In genomic region chr22:50313600-50313999, GRCh38 we compare ENCODE assay signal across 14 cellular contexts. TPM values are rescaled to one million over a fixed set of nuclear protein-coding genes. Genes with fewer than 3 reads are reported as not detected.
A peak's percentile ranks its signal among the peaks of the same experiment; 100 is the strongest.
DNase-seq lines count a peak whose midpoint lies in the region; TF ChIP-seq lines count a peak whose summit lies in the region.
"Had no signal": no experiment of that assay in that cellular context is flagged by ENCODE, and none has a peak within 500 bp of the region (broad histone marks: within the 10 kb centered on the region; RNA-seq: fewer than 3 reads in every experiment).

No MANE protein-coding gene starts in this region.

- peak overlapping the region in 3 of 4 donors; percentile 46 to 89 (median 74) for H3K27ac ChIP-seq in Peyer's patch
- peak overlapping the region in 3 of 4 donors; percentile 57 to 69 (median 65) for H3K27ac ChIP-seq in transverse colon
- H3K27ac ChIP-seq: cardiac muscle cell, psoas muscle, thyroid gland had no signal

- no peaks in the 10 kb centered on the region for H3K36me3 Mint-ChIP-seq in activated naive CD4-positive, alpha-beta T cell treated with anti-CD3 and anti-CD28 coated beads, Interleukin-2, amount 50 U/mL, for 24 hours
- H3K36me3 Mint-ChIP-seq in dendritic cell treated with granulocyte-macrophage colony-stimulating factor and Interleukin-4, amounts not matched to agents 40 ng/mL and 50 ng/mL, for 4 days (ENCODE audit: low read depth), result peaks cover 9% of the 10 kb centered on the region

- TF ChIP-seq POLR2A in Peyer's patch (IDR thresholded peaks at IDR 0.05) (no peak), transverse colon (IDR thresholded peaks at IDR 0.05) (no peak)

- WGBS in transverse colon (ENCODE audit: low coverage in 1 of 2), 2 donors, result 93% methylated on average over 12 of the region's 17 CpGs; no CpG with 5 or more reads in 1 of the 2 donors

- H3K36me3 ChIP-seq in Peyer's patch (no peaks in the 10 kb centered on the region), transverse colon (no peaks in the 10 kb centered on the region)
- H3K36me3 ChIP-seq: cardiac muscle cell, thyroid gland had no signal

- no peak for DNase-seq in activated naive CD4-positive, alpha-beta T cell treated with Interleukin-2 at 50 U/mL for 16 hours
- peak in 1 of 3 donors; percentile 54 for DNase-seq in Peyer's patch
- DNase-seq in transverse colon, result no peak
- DNase-seq in NCI-H510A (lab: John Stamatoyannopoulos, UW), result no peak
- DNase-seq in NCI-H1436 treated with DMSO at 0.1 percent for 48 hours (lab: John Stamatoyannopoulos, UW), result no peak
- DNase-seq in NK-92 (lab: John Stamatoyannopoulos, UW; ENCODE audit: unreplicated experiment), result no peak
- DNase-seq: HFFc6, NCI-H2029, SIG-M5, thyroid gland had no signal

- no peaks in the 10 kb centered on the region for H3K27me3 ChIP-seq in Peyer's patch
- no peaks in the 10 kb centered on the region for H3K27me3 ChIP-seq in transverse colon
- H3K27me3 ChIP-seq: cardiac muscle cell, thyroid gland had no signal

- TF ChIP-seq CTCF in Peyer's patch (IDR thresholded peaks at IDR 0.05), result no peak
- TF ChIP-seq CTCF in transverse colon (IDR thresholded peaks at IDR 0.05), result no peak

- H3K27me3 Mint-ChIP-seq in activated naive CD4-positive, alpha-beta T cell treated with anti-CD3 and anti-CD28 coated beads, Interleukin-2, amount 50 U/mL, for 24 hours, result no peaks in the 10 kb centered on the region
- peaks cover 10% of the 10 kb centered on the region for H3K27me3 Mint-ChIP-seq in dendritic cell treated with granulocyte-macrophage colony-stimulating factor and Interleukin-4, amounts not matched to agents 40 ng/mL and 50 ng/mL, for 4 days

- H3K27ac Mint-ChIP-seq in activated naive CD4-positive, alpha-beta T cell treated with anti-CD3 and anti-CD28 coated beads, Interleukin-2, amount 50 U/mL, for 24 hours, result no peak overlapping the region
- peak overlapping the region; percentile 73 for H3K27ac Mint-ChIP-seq in dendritic cell treated with granulocyte-macrophage colony-stimulating factor and Interleukin-4, amounts not matched to agents 40 ng/mL and 50 ng/mL, for 4 days
- H3K27ac Mint-ChIP-seq: HFFc6 had no signal

- peak overlapping the region in 2 of 4 donors; percentile 36 to 41 for H3K4me3 ChIP-seq in Peyer's patch
- H3K4me3 ChIP-seq in transverse colon, result peak overlapping the region in 1 of 4 donors; percentile 24
- H3K4me3 ChIP-seq: cardiac muscle cell, psoas muscle, thyroid gland had no signal

- TF ChIP-seq EP300 in transverse colon (IDR thresholded peaks at IDR 0.05; ENCODE audit: low read depth), result no peak

- no peaks in the 10 kb centered on the region for H3K9me3 Mint-ChIP-seq in activated naive CD4-positive, alpha-beta T cell treated with anti-CD3 and anti-CD28 coated beads, Interleukin-2, amount 50 U/mL, for 24 hours
- H3K9me3 Mint-ChIP-seq in dendritic cell treated with granulocyte-macrophage colony-stimulating factor and Interleukin-4, amounts not matched to agents 40 ng/mL and 50 ng/mL, for 4 days, result no peaks in the 10 kb centered on the region
- H3K9me3 Mint-ChIP-seq: HFFc6 had no signal

- H3K4me1 ChIP-seq in Peyer's patch (peaks cover 0 to 30% (median 18%) of the 10 kb centered on the region in 4 donors), transverse colon (peaks cover 6 to 23% (median 18%) of the 10 kb centered on the region in 4 donors)
- H3K4me1 ChIP-seq: psoas muscle had no signal

- peaks cover 16% of the 10 kb centered on the region for H3K4me1 Mint-ChIP-seq in activated naive CD4-positive, alpha-beta T cell treated with anti-CD3 and anti-CD28 coated beads, Interleukin-2, amount 50 U/mL, for 24 hours
- peaks cover 49% of the 10 kb centered on the region for H3K4me1 Mint-ChIP-seq in dendritic cell treated with granulocyte-macrophage colony-stimulating factor and Interleukin-4, amounts not matched to agents 40 ng/mL and 50 ng/mL, for 4 days (ENCODE audit: low read depth)

- H3K4me3 Mint-ChIP-seq in activated naive CD4-positive, alpha-beta T cell treated with anti-CD3 and anti-CD28 coated beads, Interleukin-2, amount 50 U/mL, for 24 hours, result peak overlapping the region; percentile 51
- peak overlapping the region; percentile 84 for H3K4me3 Mint-ChIP-seq in dendritic cell treated with granulocyte-macrophage colony-stimulating factor and Interleukin-4, amounts not matched to agents 40 ng/mL and 50 ng/mL, for 4 days
- H3K4me3 Mint-ChIP-seq: HFFc6 had no signal

- intact Hi-C loops in dendritic cell treated with granulocyte-macrophage colony-stimulating factor and Interleukin-4, amounts not matched to agents 40 ng/mL and 50 ng/mL, for 4 days (cut with micrococcal nuclease), result no loop called here
- intact Hi-C loops in transverse colon (cut with DNase I; ENCODE audit: low total_unique reads), result no loop called here

- H3K9me3 ChIP-seq in Peyer's patch (no peaks in the 10 kb centered on the region), transverse colon (no peaks in the 10 kb centered on the region)
- H3K9me3 ChIP-seq: psoas muscle, thyroid gland had no signal

- in situ Hi-C loops in transverse colon (cut with MboI; ENCODE audit: low pct_ligation_motif_present in 1 of 4, low pct_unique_long_range_greater_than_20kb in 1 of 4, low sequenced_read_pairs in 3 of 4), result no loop called here

RNA-seq across cellular contexts. Expression of gene PLXNB2, which starts 6.2 kb away (rescaled TPM):
- total RNA-seq in Peyer's patch (100 to 1,000 TPM; 182 to 597 (median 307) TPM), transverse colon (100 to 1,000 TPM; 305 to 880 (median 460) TPM)

RNA-seq across cellular contexts. Expression of gene DENND6B, which starts 13.2 kb away (rescaled TPM):
- total RNA-seq in Peyer's patch, result 10 to 100 TPM in 1 of 4 donors, 1 to 10 TPM in 3; 5.4 to 14.9 (median 6.3) TPM
- total RNA-seq in transverse colon, result 10 to 100 TPM in 2 of 4 donors, 1 to 10 TPM in 2; 3.2 to 22.7 (median 8.3) TPM

RNA-seq across cellular contexts. Expression of gene PPP6R2, which starts 29.5 kb away (rescaled TPM):
- 100 to 1,000 TPM in 2 of 4 donors, 10 to 100 TPM in 2; 82.8 to 201 (median 111) TPM for total RNA-seq in Peyer's patch
- 100 to 1,000 TPM in 1 of 4 donors, 10 to 100 TPM in 3; 62.1 to 151 (median 77.8) TPM for total RNA-seq in transverse colon

RNA-seq across cellular contexts. Expression of gene MAPK11, which starts 43.4 kb away (rescaled TPM):
- total RNA-seq in Peyer's patch, result 10 to 100 TPM in 1 of 4 donors, 1 to 10 TPM in 2, not detected in 1; 2.0 to 14.0 (median 2.5) TPM
- total RNA-seq in transverse colon, result 1 to 10 TPM; 1.6 to 6.4 (median 2.7) TPM

RNA-seq across cellular contexts. Expression of gene MAPK12, which starts 52.1 kb away (rescaled TPM):
- total RNA-seq in Peyer's patch (10 to 100 TPM in 1 of 4 donors, 1 to 10 TPM in 3; 1.2 to 37.1 (median 5.4) TPM), transverse colon (1 to 10 TPM; 1.1 to 9.4 (median 3.3) TPM)
